ENCODE assay signal across 8 cellular contexts in genomic region chr4:111283066-111283677, GRCh38.
DNase-seq lines count a peak whose midpoint lies in the region; ATAC-seq and TF ChIP-seq lines count a peak whose summit lies in the region.
"Had no signal": no experiment of that assay in that cellular context is flagged by ENCODE, and none has a peak within 500 bp of the region (broad histone marks: within the 10 kb centered on the region; RNA-seq: fewer than 3 reads in every experiment).

No MANE protein-coding gene starts in this region.

- no peak overlapping the region for H3K27ac ChIP-seq in foreskin keratinocyte

- H3K4me1 Mint-ChIP-seq in activated CD4-positive, alpha-beta memory T cell treated with anti-CD3 and anti-CD28 coated beads, Interleukin-2, amount 10 ng/mL, durations not matched to agents 7 days and 5 days: no peaks in the 10 kb centered on the region
- no peaks in the 10 kb centered on the region for H3K4me1 Mint-ChIP-seq in progenitor cell of endocrine pancreas (ENCODE audit: low read depth)
- H3K4me1 Mint-ChIP-seq: central memory CD8-positive, alpha-beta T cell had no signal

- no peaks in the 10 kb centered on the region for H3K9me3 Mint-ChIP-seq in activated CD4-positive, alpha-beta memory T cell treated with anti-CD3 and anti-CD28 coated beads, Interleukin-2, amount 10 ng/mL, durations not matched to agents 7 days and 5 days
- no peaks in the 10 kb centered on the region for H3K9me3 Mint-ChIP-seq in progenitor cell of endocrine pancreas (ENCODE audit: low read depth)

- H3K27ac Mint-ChIP-seq in activated CD4-positive, alpha-beta memory T cell treated with anti-CD3 and anti-CD28 coated beads, Interleukin-2, amount 10 ng/mL, durations not matched to agents 7 days and 5 days: no peak overlapping the region
- H3K27ac Mint-ChIP-seq in progenitor cell of endocrine pancreas: no peak overlapping the region

- CTCF ChIA-PET in activated CD4-positive, alpha-beta memory T cell treated with anti-CD3 and anti-CD28 coated beads, Interleukin-2, amount 10 ng/mL, durations not matched to agents 7 days and 5 days (lab: Charles Lee): interaction anchor here (0.9 to 1.3 kb wide), 2 partner anchors 29 to 43 kb away, joined by 3 read pairs; no protein-coding TSS in a partner anchor

- H3K36me3 Mint-ChIP-seq in activated CD4-positive, alpha-beta memory T cell treated with anti-CD3 and anti-CD28 coated beads, Interleukin-2, amount 10 ng/mL, durations not matched to agents 7 days and 5 days (ENCODE audit: low read depth): no peaks in the 10 kb centered on the region
- no peaks in the 10 kb centered on the region for H3K36me3 Mint-ChIP-seq in progenitor cell of endocrine pancreas (ENCODE audit: insufficient read depth)

- TF ChIP-seq CTCF in foreskin keratinocyte (conservative IDR thresholded peaks at IDR 0.05): peak; percentile 85
- peak; percentile 95 for TF ChIP-seq CTCF in progenitor cell of endocrine pancreas (IDR thresholded peaks at IDR 0.05; ENCODE audit: unreplicated experiment)

- no peak overlapping the region for H3K4me3 Mint-ChIP-seq in activated CD4-positive, alpha-beta memory T cell treated with anti-CD3 and anti-CD28 coated beads, Interleukin-2, amount 10 ng/mL, durations not matched to agents 7 days and 5 days
- H3K4me3 Mint-ChIP-seq in progenitor cell of endocrine pancreas (ENCODE audit: low read depth): no peak overlapping the region
- H3K4me3 Mint-ChIP-seq: central memory CD8-positive, alpha-beta T cell had no signal

- H3K4me1 ChIP-seq in foreskin keratinocyte: no peaks in the 10 kb centered on the region

- DNase-seq in GM04504 (ENCODE audit: low read depth) (peak; percentile 9), NCI-H1048 (lab: John Stamatoyannopoulos, UW) (peak; percentile 18), foreskin keratinocyte (peak in 1 of 2 donors; percentile 40), progenitor cell of endocrine pancreas (ENCODE audit: low spot score, unreplicated experiment) (peak; percentile 44), GOT3 (lab: John Stamatoyannopoulos, UW) (no peak)
- DNase-seq in activated CD4-positive, alpha-beta memory T cell treated with anti-CD3 and anti-CD28 coated beads, Interleukin-2, amount 10 ng/mL, durations not matched to agents 7 days and 5 days: peak; percentile 45

- H3K27me3 Mint-ChIP-seq in activated CD4-positive, alpha-beta memory T cell treated with anti-CD3 and anti-CD28 coated beads, Interleukin-2, amount 10 ng/mL, durations not matched to agents 7 days and 5 days: no peaks in the 10 kb centered on the region
- H3K27me3 Mint-ChIP-seq in progenitor cell of endocrine pancreas: peaks cover 17% of the 10 kb centered on the region
- H3K27me3 Mint-ChIP-seq: central memory CD8-positive, alpha-beta T cell had no signal

- ATAC-seq in GM21723 (IDR thresholded peaks at IDR 0.05; ENCODE audit: unreplicated experiment): peak; percentile 77
- peak; percentile 44 for ATAC-seq in foreskin keratinocyte

- no peaks in the 10 kb centered on the region for H3K27me3 ChIP-seq in foreskin keratinocyte

- POLR2A ChIA-PET in activated CD4-positive, alpha-beta memory T cell treated with anti-CD3 and anti-CD28 coated beads, Interleukin-2, amount 10 ng/mL, durations not matched to agents 7 days and 5 days (lab: Charles Lee): no interaction called here
